Comparison of ENCODE assay signal across 8 cellular contexts in the genomic region with DNA sequence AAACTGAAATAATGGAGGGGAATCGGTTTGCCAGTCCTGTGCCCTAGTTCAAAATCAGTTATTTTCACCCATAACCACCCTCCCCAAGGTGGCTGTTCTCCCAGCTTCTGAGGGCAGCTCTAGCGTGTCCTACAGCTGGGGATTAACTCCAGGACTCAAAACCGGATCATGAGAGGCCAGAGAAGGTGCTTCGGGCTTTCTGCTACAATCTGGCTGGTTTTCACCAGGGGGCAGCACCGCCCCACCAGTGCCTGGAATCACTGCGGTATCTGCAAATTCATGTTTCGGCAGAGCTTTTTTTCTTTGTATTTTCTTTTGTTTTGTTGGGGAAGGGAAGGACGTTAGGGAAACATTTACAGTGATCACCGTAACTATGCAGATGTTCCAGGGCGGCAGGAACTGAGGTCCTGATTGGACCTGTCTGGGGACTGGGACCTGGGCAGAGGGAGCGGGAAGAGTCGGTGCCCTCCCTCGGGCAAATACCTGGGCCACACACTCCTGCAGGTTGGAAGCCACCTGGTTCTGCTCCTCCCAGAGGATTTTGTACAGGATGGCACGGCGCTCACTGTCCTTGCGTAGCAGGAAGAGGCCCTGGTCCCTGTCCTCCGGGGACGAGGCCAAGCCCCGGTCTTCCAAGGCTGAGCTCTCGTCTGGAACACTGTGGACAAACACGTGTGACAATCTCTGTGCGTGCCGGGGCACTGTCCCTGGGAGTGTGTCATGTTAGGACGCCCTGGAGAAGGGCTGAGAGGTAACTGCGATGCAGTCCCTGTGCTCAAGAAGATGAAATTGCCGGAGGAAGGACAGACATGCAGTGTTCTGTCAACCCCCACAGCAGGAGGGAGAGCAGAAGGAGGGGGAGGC. TPM values are rescaled to one million over a fixed set of nuclear protein-coding genes. Genes with fewer than 3 reads are reported as not detected.
DNase-seq lines count a peak whose midpoint lies in the region; ATAC-seq, FAIRE-seq and TF ChIP-seq lines count a peak whose summit lies in the region.

No MANE protein-coding gene starts in this region.

- peaks cover 0 to 4% of the 10 kb centered on the region in 2 donors for H3K4me1 ChIP-seq in mucosa of rectum (ENCODE audit: control insufficient read depth in 2 of 2, insufficient read depth in 2 of 2, low read length in 2 of 2)

- H3K9me3 ChIP-seq in mucosa of rectum (ENCODE audit: control insufficient read depth in 2 of 2, low read length in 2 of 2) = no peaks in the 10 kb centered on the region

- peak overlapping the region in 1 of 2 donors; percentile 36 for H3K9ac ChIP-seq in mucosa of rectum (ENCODE audit: low read depth in 1 of 2, low read length in 2 of 2)

- in situ Hi-C loops in GM13976 (cut with MboI; ENCODE audit: low sequenced_read_pairs, unreplicated experiment) = loop anchor here (25.0 kb wide), 1 partner anchor 515 kb away; the partner anchor contains the start of gene SH3KBP1

- ATAC-seq in HG03354 (IDR thresholded peaks at IDR 0.05; ENCODE audit: poor library complexity, severe bottlenecking, unreplicated experiment) = peak; percentile 83

- TF ChIP-seq CTCF in GM13976 (IDR thresholded peaks at IDR 0.05; ENCODE audit: borderline replicate concordance, control extremely low read depth, extremely low read depth, insufficient read depth, missing control alignments) (peak; percentile 59), epithelial cell of proximal tubule (conservative IDR thresholded peaks at IDR 0.05; ENCODE audit: low read depth, low read length) (peak; percentile 73)

- DNase-seq in GM13976 (ENCODE audit: low spot score) (peak; percentile 79), NOMO-1 treated with DMSO at 0.1 percent for 48 hours (lab: John Stamatoyannopoulos, UW; ENCODE audit: unreplicated experiment) (peak; percentile 78), activated T-cell treated with anti-CD3 and anti-CD28 coated beads for 1 hour (ENCODE audit: low read depth) (peak; percentile 52), epithelial cell of proximal tubule (ENCODE audit: low read depth) (no peak)
- peak; percentile 28 to 34 for DNase-seq in stimulated activated CD8-positive, alpha-beta memory T cell treated with anti-CD3 and anti-CD28 coated beads, Interleukin-4, amount 100 ng/mL, for 4 hours (ENCODE audit: low read depth in 2 of 2, low spot score in 1 of 2)

- FAIRE-seq in A204.1 (lab: Jason Lieb, UNC) = peak; percentile 87

- H3K27me3 ChIP-seq in mucosa of rectum (ENCODE audit: control insufficient read depth in 2 of 2, insufficient read depth in 2 of 2, low read length in 2 of 2) = peaks cover 0 to 2% of the 10 kb centered on the region in 2 donors

- peak overlapping the region; percentile 40 for H3K4me3 ChIP-seq in epithelial cell of proximal tubule (ENCODE audit: low read depth, low read length)
- peak overlapping the region; percentile 59 to 60 for H3K4me3 ChIP-seq in mucosa of rectum (ENCODE audit: low read length in 2 of 2)

- no peaks in the 10 kb centered on the region for H3K36me3 ChIP-seq in mucosa of rectum (ENCODE audit: control insufficient read depth in 2 of 2, insufficient read depth in 2 of 2, low read length in 2 of 2)

- H3K27ac ChIP-seq in mucosa of rectum (ENCODE audit: low read depth in 2 of 2, low read length in 2 of 2) = no peak overlapping the region

RNA-seq across cellular contexts. Expression of gene PDHA1, which starts 28.7 kb away (rescaled TPM):
- total RNA-seq in epithelial cell of proximal tubule = 77.6 and 147 TPM in 2 replicates
